19 cellular contexts compared by ENCODE assay signal in the genomic region with DNA sequence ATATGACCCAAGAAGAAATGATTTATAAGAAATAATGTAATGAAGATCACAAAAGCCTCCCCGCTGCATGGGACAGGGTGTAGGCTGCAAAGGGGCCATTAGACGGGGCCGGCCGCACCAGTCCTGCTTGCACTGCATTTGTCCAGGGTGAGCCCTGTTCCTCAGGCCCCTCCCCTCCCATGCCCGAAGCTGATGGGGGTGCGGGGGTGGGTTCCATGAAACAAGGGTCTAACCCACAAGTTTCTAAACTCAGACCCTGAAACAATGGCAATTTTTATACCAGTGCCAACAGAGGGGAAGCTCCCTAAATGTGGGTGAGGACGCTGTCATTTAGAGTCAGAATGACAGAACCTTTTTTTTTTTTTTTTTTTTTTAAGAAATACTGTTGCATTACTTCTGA. TPM values are rescaled to one million over a fixed set of nuclear protein-coding genes. Genes with fewer than 3 reads are reported as not detected.
DNase-seq lines count a peak whose midpoint lies in the region; ATAC-seq, FAIRE-seq and TF ChIP-seq lines count a peak whose summit lies in the region.
"Had no signal": no experiment of that assay in that cellular context is flagged by ENCODE, and none has a peak within 500 bp of the region (broad histone marks: within the 10 kb centered on the region; RNA-seq: fewer than 3 reads in every experiment).

No MANE protein-coding gene starts in this region.

- TF ChIP-seq CTCF in right lobe of liver (IDR thresholded peaks at IDR 0.05) (no peak), HepG2 (CRISPR knock-in tag; IDR thresholded peaks at IDR 0.05) (no peak), ovary (IDR thresholded peaks at IDR 0.05) (no peak), GM13977 (IDR thresholded peaks at IDR 0.05; ENCODE audit: extremely low read depth, insufficient read depth, missing control alignments) (no peak)

- POLR2A ChIA-PET in HepG2 (lab: Yijun Ruan, JAX), result no interaction called here

- H3K27me3 ChIP-seq in right lobe of liver (no peaks in the 10 kb centered on the region), HepG2 (ENCODE audit: control insufficient read depth in 1 of 2, insufficient read depth in 2 of 2, low read length in 2 of 2) (no peaks in the 10 kb centered on the region), ovary (no peaks in the 10 kb centered on the region)

- H4K20me1 ChIP-seq in HepG2 (ENCODE audit: insufficient read depth, low read length), result peaks cover 42% of the 10 kb centered on the region; the same call in 1 of the 2 replicates

- in situ Hi-C loops in HepG2 (cut with HindIII; ENCODE audit: extremely low pct_ligation_motif_present, low pct_unique_long_range_greater_than_20kb), result no loop called here
- in situ Hi-C loops in GM13977 (cut with MboI; ENCODE audit: low pct_unique_long_range_greater_than_20kb, low sequenced_read_pairs, unreplicated experiment), result no loop called here

- H3K4me1 Mint-ChIP-seq in immature natural killer cell, result peaks cover 87% of the 10 kb centered on the region in 2 donors

- H3K27me3 Mint-ChIP-seq in immature natural killer cell (ENCODE audit: low read depth in 3 of 3), result peaks cover 0 to 5% (median 1%) of the 10 kb centered on the region in 3 donors
- H3K27me3 Mint-ChIP-seq: activated CD4-positive, alpha-beta T cell treated with anti-CD3 and anti-CD28 coated beads for 36 hours; activated T-cell treated with anti-CD3 and anti-CD28 coated beads, Interleukin-2, amount 50 U/mL, for 24 hours; CD4-positive, alpha-beta T cell; central memory CD8-positive, alpha-beta T cell had no signal

- DNase-seq in right lobe of liver (peak; percentile 14 to 36 (median 31)), HepG2 (ENCODE audit: low spot score) (no peak), immature natural killer cell (no peak), ovary (peak in 4 of 5 donors; percentile 5 to 29 (median 14)), GM13977 (ENCODE audit: low spot score) (no peak), NCI-H510A (lab: John Stamatoyannopoulos, UW) (no peak)
- DNase-seq: activated CD4-positive, alpha-beta T cell treated with anti-CD3 and anti-CD28 coated beads for 36 hours; activated CD8-positive, alpha-beta memory T cell treated with anti-CD3 and anti-CD28 coated beads for 24 hours; activated T-cell treated with anti-CD3 and anti-CD28 coated beads, Interleukin-2, amount 50 U/mL, for 24 hours; NCI-H1092; NCI-H187; NCI-H69 had no signal

- no peak for FAIRE-seq in HepG2 (lab: Jason Lieb, UNC)

- H3K4me1 ChIP-seq in right lobe of liver, result peaks cover 0 to 32% (median 17%) of the 10 kb centered on the region in 4 donors
- H3K4me1 ChIP-seq in HepG2 (ENCODE audit: insufficient read depth, low read length), result peaks cover 19% of the 10 kb centered on the region; the same call in 1 of the 2 replicates
- H3K4me1 ChIP-seq in ovary (ENCODE audit: insufficient read depth), result peaks cover 19% of the 10 kb centered on the region

- CTCF ChIA-PET in HepG2 (lab: Yijun Ruan, JAX; ENCODE audit: low intra/inter-chr PET ratio, low total read pairs), result no interaction called here

- TF ChIP-seq RAD21 in HepG2 (CRISPR knock-in tag; IDR thresholded peaks at IDR 0.05), result no peak

- peak overlapping the region; percentile 68 to 88 (median 86) for H3K27ac Mint-ChIP-seq in immature natural killer cell
- H3K27ac Mint-ChIP-seq: activated CD4-positive, alpha-beta T cell treated with anti-CD3 and anti-CD28 coated beads for 36 hours; activated naive CD4-positive, alpha-beta T cell treated with anti-CD3 and anti-CD28 coated beads, Interleukin-2, amount 50 U/mL, for 72 hours; CD4-positive, alpha-beta T cell had no signal

- peaks cover 43% of the 10 kb centered on the region for H3K79me2 ChIP-seq in HepG2 (ENCODE audit: insufficient read depth, low read length)

- intact Hi-C loops in right lobe of liver (cut with DNase I), result no loop called here
- intact Hi-C loops in HepG2 (cut with micrococcal nuclease; ENCODE audit: unreplicated experiment), result no loop called here
- intact Hi-C loops in ovary (cut with DNase I), result no loop called here

- H3K4me2 ChIP-seq in HepG2 (ENCODE audit: low read depth, low read length), result no peak overlapping the region
- H3K4me2 ChIP-seq: smooth muscle cell had no signal

- H3K9me3 Mint-ChIP-seq in immature natural killer cell, result peaks cover 0 to 3% (median 0%) of the 10 kb centered on the region in 6 donors
- H3K9me3 Mint-ChIP-seq: CD4-positive, alpha-beta T cell; central memory CD8-positive, alpha-beta T cell had no signal

- no peak for TF ChIP-seq EP300 in HepG2 (IDR thresholded peaks at IDR 0.05; ENCODE audit: low read depth in 2 of 2, low read length in 2 of 2)
- TF ChIP-seq EP300 in HepG2 (CRISPR knock-in tag; IDR thresholded peaks at IDR 0.05; ENCODE audit: borderline replicate concordance), result no peak
- no peak for TF ChIP-seq EP300 in ovary (IDR thresholded peaks at IDR 0.05)

- H3K4me3 ChIP-seq in right lobe of liver, result no peak overlapping the region
- H3K4me3 ChIP-seq in HepG2 (replicated peaks in 1 of 3; ENCODE audit: insufficient read depth in 1 of 3, low read depth in 2 of 3, low read length in 3 of 3), result no peak overlapping the region
- no peak overlapping the region for H3K4me3 ChIP-seq in ovary
- H3K4me3 ChIP-seq: smooth muscle cell had no signal

- no peak overlapping the region for H3K9ac ChIP-seq in HepG2 (ENCODE audit: insufficient read depth, low read depth, low read length)

- H3K9me3 ChIP-seq in right lobe of liver, result no peaks in the 10 kb centered on the region
- H3K9me3 ChIP-seq in HepG2 (ENCODE audit: low read length), result 0 out of 2 replicates have a peak, but pooled peaks cover 3% of the 10 kb centered on the region
- H3K9me3 ChIP-seq in ovary, result no peaks in the 10 kb centered on the region

- no peak for ATAC-seq in right lobe of liver
- ATAC-seq in HepG2, result no peak
- no peak for ATAC-seq in HG02973 (IDR thresholded peaks at IDR 0.05; ENCODE audit: unreplicated experiment)
- ATAC-seq: activated CD4-positive, alpha-beta T cell treated with anti-CD3 and anti-CD28 coated beads for 36 hours; activated naive CD4-positive, alpha-beta T cell treated with anti-CD3 and anti-CD28 coated beads, Interleukin-2, amount 50 U/mL, for 72 hours; HCT116 had no signal

- peak overlapping the region in 4 of 5 donors; percentile 48 to 77 (median 67) for H3K4me3 Mint-ChIP-seq in immature natural killer cell
- H3K4me3 Mint-ChIP-seq: activated CD4-positive, alpha-beta T cell treated with anti-CD3 and anti-CD28 coated beads for 36 hours; activated T-cell treated with anti-CD3 and anti-CD28 coated beads, Interleukin-2, amount 50 U/mL, for 24 hours; CD4-positive, alpha-beta T cell; central memory CD8-positive, alpha-beta T cell had no signal

- TF ChIP-seq POLR2A in right lobe of liver (IDR thresholded peaks at IDR 0.05) (no peak), HepG2 (IDR thresholded peaks at IDR 0.05; ENCODE audit: insufficient read depth in 1 of 2, low read depth in 2 of 2, low read length in 2 of 2) (no peak), ovary (IDR thresholded peaks at IDR 0.05) (no peak)

- peaks cover 3 to 8% (median 5%) of the 10 kb centered on the region in 3 donors for H3K36me3 Mint-ChIP-seq in immature natural killer cell

- H3K27ac ChIP-seq in right lobe of liver (no peak overlapping the region), HepG2 (ENCODE audit: extremely low read length, insufficient read depth, low read length) (no peak overlapping the region), ovary (no peak overlapping the region)
- H3K27ac ChIP-seq: epithelial cell of prostate had no signal

- peaks cover 0 to 3% (median 2%) of the 10 kb centered on the region in 4 donors for H3K36me3 ChIP-seq in right lobe of liver
- H3K36me3 ChIP-seq in HepG2 (replicated peaks in 1 of 2; ENCODE audit: control insufficient read depth in 1 of 2, insufficient read depth in 2 of 2, low read length in 2 of 2), result peaks cover 52 to 86% of the 10 kb centered on the region in 2 experiments
- no peaks in the 10 kb centered on the region for H3K36me3 ChIP-seq in ovary

- 82% methylated on average over 7 of the region's 7 CpGs for WGBS in right lobe of liver (ENCODE audit: insufficient coverage, low coverage, low lambda C conversion rate, missing lambda C conversion rate)
- 94% methylated on average over 7 of the region's 7 CpGs for WGBS in HepG2 (ENCODE audit: low lambda C conversion rate)
- WGBS in ovary, 3 donors, result 87 to 88% (median 88%) methylated on average over 7 of the region's 7 CpGs

- no peak overlapping the region for H2AFZ ChIP-seq in HepG2 (ENCODE audit: low read length)

- BruUV-seq in HepG2 (replicated peaks; lab: Mats Ljungman, UMichigan), result no TSS peak

TF ChIP-seq in HepG2, 621 proteins besides CTCF, POLR2A, EP300 and RAD21 (continues in another document):
- no peak for TF ChIP-seq SYNCRIP (IDR thresholded peaks at IDR 0.05; ENCODE audit: insufficient read depth, low read depth, low read length)
- no peak for TF ChIP-seq TOE1 (CRISPR knock-in tag; IDR thresholded peaks at IDR 0.05)
- no peak for TF ChIP-seq U2AF2 (IDR thresholded peaks at IDR 0.05; ENCODE audit: low read depth, low read length)

RNA-seq across cellular contexts. Expression of a gene that starts 39.7 kb away (rescaled TPM):
- total RNA-seq in right lobe of liver (10 to 100 TPM; 18.0 to 53.5 (median 31.0) TPM), HepG2 (2016; rRNA removed; fragmentation: Illumina TruSeq; extraction: Trizol) (68.4 and 84.6 TPM in 2 replicates), ovary (10 to 100 TPM; 23.7 to 62.5 (median 48.0) TPM)
- total RNA-seq in HepG2 (2016; cell fraction: cytosol; rRNA removed; fragmentation: Illumina TruSeq; extraction: Trizol; ENCODE audit: low read depth), result 8.0 TPM in 2 replicates
- 60.2 and 86.4 TPM in 2 replicates for total RNA-seq in HepG2 (2016; cell fraction: insoluble cytoplasmic fraction; rRNA removed; fragmentation: Illumina TruSeq; extraction: Trizol)
- 38.4 and 40.3 TPM in 2 replicates for total RNA-seq in HepG2 (2016; cell fraction: membrane; rRNA removed; fragmentation: Illumina TruSeq; extraction: Trizol)
- 59.1 and 66.3 TPM in 2 replicates for total RNA-seq in HepG2 (2016; cell fraction: nucleus; rRNA removed; fragmentation: Illumina TruSeq; extraction: Trizol)
- polyA plus RNA-seq in HepG2 (2011; rRNA removed) (34.5 and 42.2 TPM in 2 replicates), immature natural killer cell (1 to 10 TPM; 5.1 to 6.6 (median 6.0) TPM), ovary (10 to 100 TPM; 12.9 to 45.3 TPM)
- 35.2 and 53.7 TPM in 2 replicates for polyA plus RNA-seq in HepG2 (2011; cell fraction: cytosol; rRNA removed)
- 38.8 and 44.3 TPM in 2 replicates for polyA plus RNA-seq in HepG2 (2011; cell fraction: nucleus; rRNA removed)
- 50.2 and 79.5 TPM in 2 replicates for polyA plus RNA-seq in HepG2 (2012)
- polyA plus RNA-seq in HepG2 (2016; cell fraction: cytosol; fragmentation: Illumina TruSeq; extraction: Trizol; ENCODE audit: low read depth), result 5.2 and 5.6 TPM in 2 replicates
- 70.3 and 83.1 TPM in 2 replicates for polyA plus RNA-seq in HepG2 (2016; cell fraction: insoluble cytoplasmic fraction; fragmentation: Illumina TruSeq; extraction: Trizol; ENCODE audit: low read depth)
- 24.6 and 27.0 TPM in 2 replicates for polyA plus RNA-seq in HepG2 (2016; cell fraction: membrane; fragmentation: Illumina TruSeq; extraction: Trizol; ENCODE audit: low read depth)
- polyA plus RNA-seq in HepG2 (2016; cell fraction: nucleus; fragmentation: Illumina TruSeq; extraction: Trizol; ENCODE audit: insufficient read depth, low read depth), result 106 and 113 TPM in 2 replicates
- polyA minus RNA-seq in HepG2 (2011; rRNA and poly(A)+ RNA removed; ENCODE audit: low replicate concordance), result 7.6 and 148 TPM in 2 replicates
- polyA minus RNA-seq in HepG2 (2011; cell fraction: cytosol; rRNA and poly(A)+ RNA removed), result 47.4 and 52.3 TPM in 2 replicates
- polyA minus RNA-seq in HepG2 (2011; cell fraction: nucleus; rRNA and poly(A)+ RNA removed), result 39.0 and 60.8 TPM in 2 replicates

Comparison
In these comparisons a context has a peak if more than half of its experiments do, and no peak if none do; other contexts are left out.
1. DNase-seq: peak in right lobe of liver (3 of 3) and ovary (4 of 5); none in HepG2 (single experiment), immature natural killer cell (0 of 3), GM13977 (single experiment) and NCI-H510A (single experiment).